20 cellular contexts compared by ENCODE assay signal in the genomic region with DNA sequence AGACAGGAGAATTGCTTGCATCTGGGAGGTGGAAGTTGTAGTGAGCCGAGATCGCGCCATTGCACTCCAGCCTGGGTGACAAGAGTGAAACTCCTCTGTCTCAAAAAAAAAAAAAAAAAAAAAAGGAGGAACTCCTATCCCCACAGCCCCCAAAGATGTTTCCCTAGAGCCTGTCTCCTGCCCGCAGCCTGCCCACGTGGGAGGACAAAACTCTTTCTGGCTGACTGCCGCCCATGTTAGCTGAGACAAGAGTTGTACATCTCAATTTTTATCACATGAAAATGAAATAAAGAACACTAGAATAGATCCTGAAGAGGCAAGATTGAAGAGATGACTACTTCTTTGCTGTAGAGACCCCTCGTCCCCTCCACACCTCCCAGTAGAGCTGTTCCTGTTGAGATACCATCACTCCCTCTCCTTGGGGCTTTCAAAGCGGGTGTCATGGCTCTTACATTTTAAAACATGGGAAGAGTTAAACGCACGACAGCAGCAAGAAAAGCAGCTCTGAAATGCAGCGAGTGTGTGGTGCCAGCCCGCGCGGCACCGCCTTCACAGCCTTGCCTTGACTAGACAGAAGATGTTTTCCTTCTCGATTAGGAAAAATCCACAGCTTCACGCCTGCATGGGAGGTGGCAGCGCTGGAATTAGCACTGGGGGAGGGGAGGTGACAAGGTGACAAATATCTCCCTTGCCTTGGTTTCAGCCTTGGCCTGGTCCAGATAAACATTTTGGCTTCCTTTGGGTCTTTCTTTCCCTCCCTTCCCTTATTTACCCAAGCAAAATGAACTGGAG.
DNase-seq lines count a peak whose midpoint lies in the region; ATAC-seq lines count a peak whose summit lies in the region.
"Had no signal": no experiment of that assay in that cellular context is flagged by ENCODE, and none has a peak within 500 bp of the region (broad histone marks: within the 10 kb centered on the region; RNA-seq: fewer than 3 reads in every experiment).

No MANE protein-coding gene starts in this region.

- ATAC-seq in GM21515 (IDR thresholded peaks at IDR 0.05; ENCODE audit: unreplicated experiment) (no peak), GM18907 (IDR thresholded peaks at IDR 0.05; ENCODE audit: unreplicated experiment) (no peak), GM19397 (IDR thresholded peaks at IDR 0.05; ENCODE audit: unreplicated experiment) (no peak), HG02678 (IDR thresholded peaks at IDR 0.05; ENCODE audit: unreplicated experiment) (no peak)
- ATAC-seq: A549, GM23338, Panc1 had no signal

- intact Hi-C loops in head of caudate nucleus (cut with DNase I), result no loop called here

- H3K4me3 ChIP-seq in SK-N-MC, result no peak overlapping the region
- H3K4me3 ChIP-seq: A549, GM23338 had no signal

- no peaks in the 10 kb centered on the region for H3K36me3 ChIP-seq in SK-N-MC (ENCODE audit: insufficient read depth, low read length)

- peak overlapping the region; percentile 23 for H3K9ac ChIP-seq in SK-N-MC (ENCODE audit: insufficient read length)

- no peaks in the 10 kb centered on the region for H3K9me3 ChIP-seq in SK-N-MC (ENCODE audit: low read depth, low read length)
- H3K9me3 ChIP-seq: A549 had no signal

- DNase-seq in CD1c-positive myeloid dendritic cell (ENCODE audit: extremely low spot score) (peak; percentile 5), SK-N-MC (ENCODE audit: low read depth, low spot score) (no peak), head of caudate nucleus (peak; percentile 14 to 82 (median 58)), occipital lobe (lab: John Stamatoyannopoulos, UW) (peak; percentile 47)
- DNase-seq: Calu3; CD4-positive, CD25-positive, alpha-beta regulatory T cell; DMS79 treated with DMSO at 0.1 percent for 48 hours; KG1; NCI-H1417 treated with DMSO at 0.1 percent for 48 hours; NCI-H2029; NCI-H2171 treated with DMSO at 0.1 percent for 48 hours; NCI-H774; Right ventricle myocardium superior had no signal

- peak overlapping the region; percentile 85 for H3K27ac ChIP-seq in SK-N-MC
- H3K27ac ChIP-seq: A549 had no signal
